ENCODE assay signal across 1 cellular context in genomic region chr11:66324626-66325025, GRCh38.
TF ChIP-seq lines count a peak whose summit lies in the region.

No MANE protein-coding gene starts in this region.

TF ChIP-seq in IMR-90, 13 proteins besides CTCF, POLR2A, EP300 and RAD21:
- TF ChIP-seq RCOR1 (IDR thresholded peaks at IDR 0.05; ENCODE audit: insufficient replicate concordance, low read length) (no peak), ELK1 (IDR thresholded peaks at IDR 0.05; ENCODE audit: borderline replicate concordance, low read depth, low read length) (no peak), MAFK (IDR thresholded peaks at IDR 0.05; ENCODE audit: low read depth, low read length) (peak; percentile 86), CEBPB (IDR thresholded peaks at IDR 0.05; ENCODE audit: low read depth, low read length) (no peak)
